Comparison of ENCODE assay signal across 16 cellular contexts in genomic region chr4:114547340-114548134, GRCh38. TPM values are rescaled to one million over a fixed set of nuclear protein-coding genes. Genes with fewer than 3 reads are reported as not detected.
"Had no signal": no experiment of that assay in that cellular context is flagged by ENCODE, and none has a peak within 500 bp of the region (broad histone marks: within the 10 kb centered on the region; RNA-seq: fewer than 3 reads in every experiment).

No MANE protein-coding gene starts in this region.

- H3K4me1 Mint-ChIP-seq: central memory CD8-positive, alpha-beta T cell; naive thymus-derived CD4-positive, alpha-beta T cell; stimulated activated memory B cell treated with anti-CD40 and anti-IgM and Interleukin-4, amounts not matched to agents 10 μg/mL and 1 μg/mL and 100 μg/mL, for 72 hours had no signal

- ATAC-seq: activated CD8-positive, alpha-beta T cell treated with anti-CD3 and anti-CD28 coated beads for 36 hours; naive thymus-derived CD4-positive, alpha-beta T cell; pancreas; stimulated activated memory B cell treated with anti-CD40 and anti-IgM and Interleukin-4, amounts not matched to agents 10 μg/mL and 1 μg/mL and 100 μg/mL, for 72 hours had no signal

- H3K36me3 Mint-ChIP-seq: activated naive CD8-positive, alpha-beta T cell; naive thymus-derived CD4-positive, alpha-beta T cell; stimulated activated memory B cell treated with anti-CD40 and anti-IgM and Interleukin-4, amounts not matched to agents 10 μg/mL and 1 μg/mL and 100 μg/mL, for 72 hours had no signal

- H3K27ac Mint-ChIP-seq: activated CD8-positive, alpha-beta T cell treated with anti-CD3 and anti-CD28 coated beads for 36 hours; activated naive CD8-positive, alpha-beta T cell; naive thymus-derived CD4-positive, alpha-beta T cell; stimulated activated memory B cell treated with anti-CD40 and anti-IgM and Interleukin-4, amounts not matched to agents 10 μg/mL and 1 μg/mL and 100 μg/mL, for 72 hours had no signal

- H3K4me3 Mint-ChIP-seq: activated CD8-positive, alpha-beta T cell treated with anti-CD3 and anti-CD28 coated beads for 36 hours; activated naive CD8-positive, alpha-beta T cell; central memory CD8-positive, alpha-beta T cell; naive thymus-derived CD4-positive, alpha-beta T cell; stimulated activated memory B cell treated with anti-CD40 and anti-IgM and Interleukin-4, amounts not matched to agents 10 μg/mL and 1 μg/mL and 100 μg/mL, for 72 hours had no signal

- H3K9me3 Mint-ChIP-seq: central memory CD8-positive, alpha-beta T cell had no signal

- DNase-seq: activated CD4-positive, alpha-beta T cell treated with anti-CD3 and anti-CD28 coated beads for 48 hours; activated CD8-positive, alpha-beta T cell treated with anti-CD3 and anti-CD28 coated beads for 36 hours; activated gamma-delta T cell; activated T-cell treated with anti-CD3 and anti-CD28 coated beads, Interleukin-2, amount 50 U/mL, for 48 hours; amniotic stem cell; glutamatergic neuron; hypothalamus; kidney; left ventricle myocardium inferior; naive thymus-derived CD4-positive, alpha-beta T cell; pancreas; retina; tibial artery had no signal

- H3K27me3 Mint-ChIP-seq: activated CD8-positive, alpha-beta T cell treated with anti-CD3 and anti-CD28 coated beads for 36 hours; activated naive CD8-positive, alpha-beta T cell; central memory CD8-positive, alpha-beta T cell; stimulated activated memory B cell treated with anti-CD40 and anti-IgM and Interleukin-4, amounts not matched to agents 10 μg/mL and 1 μg/mL and 100 μg/mL, for 72 hours had no signal

RNA-seq across cellular contexts. Expression of gene UGT8, which starts 51.1 kb away (rescaled TPM):
- total RNA-seq: left ventricle myocardium inferior had no signal
